10 cellular contexts compared by ENCODE assay signal in genomic region chr11:58649623-58650022, GRCh38.
"Had no signal": no experiment of that assay in that cellular context is flagged by ENCODE, and none has a peak within 500 bp of the region (broad histone marks: within the 10 kb centered on the region; RNA-seq: fewer than 3 reads in every experiment).

No MANE protein-coding gene starts in this region.

- H3K4me3 ChIP-seq: GM23248, HAP-1 had no signal

- H3K9ac ChIP-seq: GM23248 had no signal

- H3K4me1 ChIP-seq: HAP-1 had no signal

- DNase-seq: GM23248, GOT3, H7, HFFc6, Karpas-422, KG1 had no signal

- H3K27ac ChIP-seq: GM23248, HL-60 had no signal

- H2AFZ ChIP-seq: GM23248 had no signal

- H3K36me3 ChIP-seq: HAP-1 had no signal

- ATAC-seq: HCT116, HepG2 had no signal
